1 cellular context compared by ENCODE assay signal in the genomic region with DNA sequence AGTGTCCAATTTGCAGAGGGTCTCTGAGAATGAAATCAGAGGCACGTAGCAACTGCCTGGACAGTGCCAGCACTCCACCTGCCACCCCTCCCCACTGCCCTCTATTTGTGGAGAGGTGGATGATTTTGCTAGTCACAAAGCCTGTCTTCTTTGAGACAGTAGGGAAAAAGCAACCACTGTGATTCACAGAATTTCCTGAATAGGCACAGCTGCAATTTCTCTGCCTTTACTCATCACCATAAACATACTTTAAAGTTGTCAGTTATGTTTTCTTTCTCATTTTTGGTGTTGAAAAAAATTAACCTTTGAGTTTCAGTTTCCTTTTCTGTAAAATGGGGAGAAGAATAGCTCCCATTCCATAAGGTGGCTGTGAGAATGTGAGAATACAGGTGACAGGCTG.
TF ChIP-seq lines count a peak whose summit lies in the region.

No MANE protein-coding gene starts in this region.

TF ChIP-seq in SK-N-SH, 30 proteins besides CTCF, POLR2A, EP300 and RAD21 (continued from another document):
- TF ChIP-seq FOSL2 (IDR thresholded peaks at IDR 0.05; ENCODE audit: borderline replicate concordance, low read depth) (peak; percentile 62; the same call in 1 of the 2 replicates), GATA2 (CRISPR knock-in tag; IDR thresholded peaks at IDR 0.05) (no peak), RFX5 (IDR thresholded peaks at IDR 0.05; ENCODE audit: low read length) (no peak), TCF12 (IDR thresholded peaks at IDR 0.05) (peak; percentile 79), FOXM1 (IDR thresholded peaks at IDR 0.05; ENCODE audit: low read depth) (no peak), NRF1 (IDR thresholded peaks at IDR 0.05; ENCODE audit: low read depth, low read length) (no peak), YY1 (IDR thresholded peaks at IDR 0.05; ENCODE audit: low read depth) (no peak), TAF1 (IDR thresholded peaks at IDR 0.05; ENCODE audit: borderline replicate concordance, low read depth, low read length) (no peak)
- TF ChIP-seq, protein P1, sequence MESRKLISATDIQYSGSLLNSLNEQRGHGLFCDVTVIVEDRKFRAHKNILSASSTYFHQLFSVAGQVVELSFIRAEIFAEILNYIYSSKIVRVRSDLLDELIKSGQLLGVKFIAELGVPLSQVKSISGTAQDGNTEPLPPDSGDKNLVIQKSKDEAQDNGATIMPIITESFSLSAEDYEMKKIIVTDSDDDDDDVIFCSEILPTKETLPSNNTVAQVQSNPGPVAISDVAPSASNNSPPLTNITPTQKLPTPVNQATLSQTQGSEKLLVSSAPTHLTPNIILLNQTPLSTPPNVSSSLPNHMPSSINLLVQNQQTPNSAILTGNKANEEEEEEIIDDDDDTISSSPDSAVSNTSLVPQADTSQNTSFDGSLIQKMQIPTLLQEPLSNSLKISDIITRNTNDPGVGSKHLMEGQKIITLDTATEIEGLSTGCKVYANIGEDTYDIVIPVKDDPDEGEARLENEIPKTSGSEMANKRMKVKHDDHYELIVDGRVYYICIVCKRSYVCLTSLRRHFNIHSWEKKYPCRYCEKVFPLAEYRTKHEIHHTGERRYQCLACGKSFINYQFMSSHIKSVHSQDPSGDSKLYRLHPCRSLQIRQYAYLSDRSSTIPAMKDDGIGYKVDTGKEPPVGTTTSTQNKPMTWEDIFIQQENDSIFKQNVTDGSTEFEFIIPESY (IDR thresholded peaks at IDR 0.05; ENCODE audit: borderline replicate concordance, low read depth), result no peak
- TF ChIP-seq, protein P2, sequence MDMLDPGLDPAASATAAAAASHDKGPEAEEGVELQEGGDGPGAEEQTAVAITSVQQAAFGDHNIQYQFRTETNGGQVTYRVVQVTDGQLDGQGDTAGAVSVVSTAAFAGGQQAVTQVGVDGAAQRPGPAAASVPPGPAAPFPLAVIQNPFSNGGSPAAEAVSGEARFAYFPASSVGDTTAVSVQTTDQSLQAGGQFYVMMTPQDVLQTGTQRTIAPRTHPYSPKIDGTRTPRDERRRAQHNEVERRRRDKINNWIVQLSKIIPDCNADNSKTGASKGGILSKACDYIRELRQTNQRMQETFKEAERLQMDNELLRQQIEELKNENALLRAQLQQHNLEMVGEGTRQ (IDR thresholded peaks at IDR 0.05; ENCODE audit: borderline replicate concordance, low read depth, low read length), result no peak
- TF ChIP-seq, protein P3, sequence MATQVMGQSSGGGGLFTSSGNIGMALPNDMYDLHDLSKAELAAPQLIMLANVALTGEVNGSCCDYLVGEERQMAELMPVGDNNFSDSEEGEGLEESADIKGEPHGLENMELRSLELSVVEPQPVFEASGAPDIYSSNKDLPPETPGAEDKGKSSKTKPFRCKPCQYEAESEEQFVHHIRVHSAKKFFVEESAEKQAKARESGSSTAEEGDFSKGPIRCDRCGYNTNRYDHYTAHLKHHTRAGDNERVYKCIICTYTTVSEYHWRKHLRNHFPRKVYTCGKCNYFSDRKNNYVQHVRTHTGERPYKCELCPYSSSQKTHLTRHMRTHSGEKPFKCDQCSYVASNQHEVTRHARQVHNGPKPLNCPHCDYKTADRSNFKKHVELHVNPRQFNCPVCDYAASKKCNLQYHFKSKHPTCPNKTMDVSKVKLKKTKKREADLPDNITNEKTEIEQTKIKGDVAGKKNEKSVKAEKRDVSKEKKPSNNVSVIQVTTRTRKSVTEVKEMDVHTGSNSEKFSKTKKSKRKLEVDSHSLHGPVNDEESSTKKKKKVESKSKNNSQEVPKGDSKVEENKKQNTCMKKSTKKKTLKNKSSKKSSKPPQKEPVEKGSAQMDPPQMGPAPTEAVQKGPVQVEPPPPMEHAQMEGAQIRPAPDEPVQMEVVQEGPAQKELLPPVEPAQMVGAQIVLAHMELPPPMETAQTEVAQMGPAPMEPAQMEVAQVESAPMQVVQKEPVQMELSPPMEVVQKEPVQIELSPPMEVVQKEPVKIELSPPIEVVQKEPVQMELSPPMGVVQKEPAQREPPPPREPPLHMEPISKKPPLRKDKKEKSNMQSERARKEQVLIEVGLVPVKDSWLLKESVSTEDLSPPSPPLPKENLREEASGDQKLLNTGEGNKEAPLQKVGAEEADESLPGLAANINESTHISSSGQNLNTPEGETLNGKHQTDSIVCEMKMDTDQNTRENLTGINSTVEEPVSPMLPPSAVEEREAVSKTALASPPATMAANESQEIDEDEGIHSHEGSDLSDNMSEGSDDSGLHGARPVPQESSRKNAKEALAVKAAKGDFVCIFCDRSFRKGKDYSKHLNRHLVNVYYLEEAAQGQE (IDR thresholded peaks at IDR 0.05; ENCODE audit: low read depth, low read length), result no peak
